22 cellular contexts compared by ENCODE assay signal in genomic region chr15:33476076-33476475, GRCh38.
"Had no signal": no experiment of that assay in that cellular context is flagged by ENCODE, and none has a peak within 500 bp of the region (broad histone marks: within the 10 kb centered on the region; RNA-seq: fewer than 3 reads in every experiment).

No MANE protein-coding gene starts in this region.

- H3K4me1 ChIP-seq: colonic mucosa, esophagus muscularis mucosa, foreskin keratinocyte, gastroesophageal sphincter, heart left ventricle, left lung, lower lobe of right lung had no signal

- H3K27ac ChIP-seq: colonic mucosa, esophagus muscularis mucosa, foreskin keratinocyte, gastroesophageal sphincter, heart left ventricle, hepatocyte, left lung, lower lobe of right lung had no signal

- H3K4me3 Mint-ChIP-seq: dendritic cell treated with granulocyte-macrophage colony-stimulating factor and Interleukin-4, amounts not matched to agents 40 ng/mL and 50 ng/mL, for 4 days; effector memory CD8-positive, alpha-beta T cell; endodermal cell; memory B cell; naive thymus-derived CD4-positive, alpha-beta T cell had no signal

- FAIRE-seq: endometrium, islet of Langerhans, keratinocyte had no signal

- H3K27me3 ChIP-seq: colonic mucosa, esophagus muscularis mucosa, gastroesophageal sphincter, heart left ventricle, hepatocyte, left lung had no signal

- DNase-seq: colonic mucosa; cortex of kidney; effector CD8-positive, alpha-beta T cell; effector memory CD8-positive, alpha-beta T cell; endodermal cell; heart left ventricle; left cardiac atrium; left lung; left ventricle myocardium superior; lower lobe of right lung; mesendoderm; midbrain; naive thymus-derived CD4-positive, alpha-beta T cell had no signal

- H3K27me3 Mint-ChIP-seq: dendritic cell treated with granulocyte-macrophage colony-stimulating factor and Interleukin-4, amounts not matched to agents 40 ng/mL and 50 ng/mL, for 4 days; effector memory CD8-positive, alpha-beta T cell had no signal

- H3K9me3 ChIP-seq: colonic mucosa, lower lobe of right lung had no signal

- H3K36me3 ChIP-seq: colonic mucosa, heart left ventricle, left lung, lower lobe of right lung had no signal

- H3K4me1 Mint-ChIP-seq: endodermal cell; memory B cell; naive thymus-derived CD4-positive, alpha-beta T cell had no signal

- H3K4me3 ChIP-seq: colonic mucosa, esophagus muscularis mucosa, gastroesophageal sphincter, heart left ventricle, hepatocyte, left lung, lower lobe of right lung had no signal

- H3K9me3 Mint-ChIP-seq: dendritic cell treated with granulocyte-macrophage colony-stimulating factor and Interleukin-4, amounts not matched to agents 40 ng/mL and 50 ng/mL, for 4 days; memory B cell had no signal

- H3K36me3 Mint-ChIP-seq: memory B cell; naive thymus-derived CD4-positive, alpha-beta T cell had no signal

- ATAC-seq: effector memory CD8-positive, alpha-beta T cell; foreskin keratinocyte; gastroesophageal sphincter; heart left ventricle; left cardiac atrium; left lung; left ventricle myocardium superior; lower lobe of right lung; naive thymus-derived CD4-positive, alpha-beta T cell had no signal

- H3K27ac Mint-ChIP-seq: dendritic cell treated with granulocyte-macrophage colony-stimulating factor and Interleukin-4, amounts not matched to agents 40 ng/mL and 50 ng/mL, for 4 days; effector memory CD8-positive, alpha-beta T cell; endodermal cell; memory B cell; naive thymus-derived CD4-positive, alpha-beta T cell had no signal
